ENCODE assay signal across 8 cellular contexts in genomic region chr10:114526112-114526496, GRCh38.
DNase-seq lines count a peak whose midpoint lies in the region; ATAC-seq lines count a peak whose summit lies in the region.

No MANE protein-coding gene starts in this region.

- no peaks in the 10 kb centered on the region for H3K36me3 ChIP-seq in skeletal muscle tissue (ENCODE audit: control insufficient read depth in 3 of 3, insufficient read depth in 3 of 3, low read length in 3 of 3)

- H3K27me3 Mint-ChIP-seq in T-helper 2 cell treated with Interferon-gamma antibody and Interleukin-4, amounts not matched to agents 5 μg/mL and 100 μg/mL, for 36 hours (ENCODE audit: low read depth) = no peaks in the 10 kb centered on the region

- peak overlapping the region; percentile 96 for H3K27ac Mint-ChIP-seq in T-helper 2 cell treated with Interferon-gamma antibody and Interleukin-4, amounts not matched to agents 5 μg/mL and 100 μg/mL, for 36 hours

- H3K9me3 ChIP-seq in skeletal muscle tissue (ENCODE audit: control insufficient read depth in 3 of 3, low read length in 3 of 3) = no peaks in the 10 kb centered on the region

- H3K9me3 Mint-ChIP-seq in T-helper 2 cell treated with Interferon-gamma antibody and Interleukin-4, amounts not matched to agents 5 μg/mL and 100 μg/mL, for 36 hours = no peaks in the 10 kb centered on the region

- H3K4me3 Mint-ChIP-seq in T-helper 2 cell treated with Interferon-gamma antibody and Interleukin-4, amounts not matched to agents 5 μg/mL and 100 μg/mL, for 36 hours = peak overlapping the region; percentile 91

- H3K9ac ChIP-seq in skeletal muscle tissue (ENCODE audit: low read depth in 1 of 3, low read length in 3 of 3) = peak overlapping the region; percentile 37 to 70 (median 50)

- H3K27ac ChIP-seq in skeletal muscle tissue (ENCODE audit: low read depth, low read length) = peak overlapping the region; percentile 74

- H3K27me3 ChIP-seq in skeletal muscle tissue (ENCODE audit: control insufficient read depth in 3 of 3, insufficient read depth in 3 of 3, low read length in 3 of 3) = no peaks in the 10 kb centered on the region

- H3K4me1 ChIP-seq in skeletal muscle tissue (ENCODE audit: control insufficient read depth in 3 of 3, insufficient read depth in 3 of 3, low read length in 3 of 3) = peaks cover 9 to 19% (median 18%) of the 10 kb centered on the region in 3 donors

- peak; percentile 43 for ATAC-seq in HG03039 (IDR thresholded peaks at IDR 0.05; ENCODE audit: unreplicated experiment)

- DNase-seq in DMS53 treated with DMSO at 0.1 percent for 48 hours (lab: John Stamatoyannopoulos, UW; ENCODE audit: unreplicated experiment) (peak; percentile 56), DMS53 (lab: John Stamatoyannopoulos, UW) (no peak), glomerular visceral epithelial cell (ENCODE audit: extremely low spot score) (peak; percentile 18), OCI-M1 (lab: John Stamatoyannopoulos, UW) (no peak), NCI-H2227 treated with DMSO at 0.1 percent for 48 hours (lab: John Stamatoyannopoulos, UW) (no peak)
- DNase-seq in T-helper 2 cell treated with Interferon-gamma antibody and Interleukin-4, amounts not matched to agents 5 μg/mL and 100 μg/mL, for 36 hours (ENCODE audit: low spot score) = peak; percentile 57

- peaks cover 25% of the 10 kb centered on the region for H3K36me3 Mint-ChIP-seq in T-helper 2 cell treated with Interferon-gamma antibody and Interleukin-4, amounts not matched to agents 5 μg/mL and 100 μg/mL, for 36 hours (ENCODE audit: low read depth)

- H3K4me3 ChIP-seq in skeletal muscle tissue (ENCODE audit: low read length in 3 of 3) = peak overlapping the region; percentile 50 to 73 (median 71)

- peaks cover 57% of the 10 kb centered on the region for H3K4me1 Mint-ChIP-seq in T-helper 2 cell treated with Interferon-gamma antibody and Interleukin-4, amounts not matched to agents 5 μg/mL and 100 μg/mL, for 36 hours (ENCODE audit: low read depth)

Comparison
In these comparisons a context has a peak if more than half of its experiments do, and no peak if none do; other contexts are left out.
1. DNase-seq: peak in DMS53 treated with DMSO at 0.1 percent for 48 hours (single experiment), T-helper 2 cell treated with Interferon-gamma antibody and Interleukin-4, amounts not matched to agents 5 μg/mL and 100 μg/mL, for 36 hours (single experiment) and glomerular visceral epithelial cell (single experiment); none in DMS53 (single experiment), OCI-M1 (single experiment) and NCI-H2227 treated with DMSO at 0.1 percent for 48 hours (single experiment).